Comparison of ENCODE assay signal across 3 cellular contexts in genomic region chr22:40656651-40657050, GRCh38. TPM values are rescaled to one million over a fixed set of nuclear protein-coding genes. Genes with fewer than 3 reads are reported as not detected.
"Had no signal": no experiment of that assay in that cellular context is flagged by ENCODE, and none has a peak within 500 bp of the region (broad histone marks: within the 10 kb centered on the region; RNA-seq: fewer than 3 reads in every experiment).

No MANE protein-coding gene starts in this region.

RNA-seq across cellular contexts. Expression of gene MCHR1, which starts 22.6 kb away (rescaled TPM):
- total RNA-seq: LHCN-M2, MCF 10A, NCI-H460 had no signal
